In genomic region chr10:260819-261429, GRCh38 we compare ENCODE assay signal across 25 cellular contexts.
A peak's percentile ranks its signal among the peaks of the same experiment; 100 is the strongest.
DNase-seq lines count a peak whose midpoint lies in the region; ATAC-seq and TF ChIP-seq lines count a peak whose summit lies in the region.
"Had no signal": no experiment of that assay in that cellular context is flagged by ENCODE, and none has a peak within 500 bp of the region (broad histone marks: within the 10 kb centered on the region; RNA-seq: fewer than 3 reads in every experiment).

No MANE protein-coding gene starts in this region.

- intact Hi-C loops in CD14-positive monocyte (cut with micrococcal nuclease), result no loop called here

- DNase-seq in CD14-positive monocyte (ENCODE audit: low spot score), result no peak
- peak; percentile 8 for DNase-seq in KBM-7
- peak; percentile 41 for DNase-seq in islet precursor cell
- no peak for DNase-seq in foreskin melanocyte
- no peak for DNase-seq in NCI-H1694 treated with DMSO at 0.1 percent for 48 hours (lab: John Stamatoyannopoulos, UW)
- DNase-seq in natural killer cell treated with Interleukin-12 subunit alpha and Interleukin-12 subunit beta and Interleukin-15 and Interleukin-18, amount 100 ng/mL, for 72 hours (ENCODE audit: low spot score), result no peak
- DNase-seq: activated CD4-positive, alpha-beta T cell treated with anti-CD3 and anti-CD28 coated beads, Interleukin-2, amount 50 U/mL, for 48 hours; activated CD8-positive, alpha-beta memory T cell treated with anti-CD3 and anti-CD28 coated beads, Interleukin-2, amount 50 U/mL, for 48 hours; colonic mucosa; DND-41; GM23248; left cardiac atrium; NCI-H1105 treated with DMSO at 0.1 percent for 48 hours; NCI-H2029; NCI-H226; right cardiac atrium; stimulated activated CD4-positive, alpha-beta T cell treated with anti-CD3 and anti-CD28 coated beads, Interleukin-2, amount 100 ng/mL, for 48 hours; upper lobe of left lung had no signal

- no peaks in the 10 kb centered on the region for H3F3A ChIP-seq in SU-DHL-6 (ENCODE audit: insufficient read depth)

- H3K9me3 Mint-ChIP-seq in CD14-positive monocyte, result peaks cover 0 to 8% (median 4%) of the 10 kb centered on the region in 7 donors
- H3K9me3 Mint-ChIP-seq in natural killer cell treated with Interleukin-12 subunit alpha and Interleukin-12 subunit beta and Interleukin-15 and Interleukin-18, amount 100 ng/mL, for 72 hours, result no peaks in the 10 kb centered on the region
- H3K9me3 Mint-ChIP-seq: activated naive CD4-positive, alpha-beta T cell treated with anti-CD3 and anti-CD28 coated beads, Interleukin-2, amount 50 U/mL, for 24 hours had no signal

- TF ChIP-seq CTCF in CD14-positive monocyte (IDR thresholded peaks at IDR 0.05) (no peak), SU-DHL-6 (IDR thresholded peaks at IDR 0.05; ENCODE audit: insufficient read depth, low read length, poor library complexity, severe bottlenecking) (no peak)

- no peak overlapping the region for H3K9ac ChIP-seq in SU-DHL-6 (ENCODE audit: low read length)
- H3K9ac ChIP-seq: GM23248 had no signal

- H3K27me3 Mint-ChIP-seq in CD14-positive monocyte (ENCODE audit: low read depth in 3 of 3), result peaks cover 0 to 2% (median 1%) of the 10 kb centered on the region in 3 donors
- peaks cover 0 to 2% of the 10 kb centered on the region in 2 donors for H3K27me3 Mint-ChIP-seq in natural killer cell treated with Interleukin-12 subunit alpha and Interleukin-12 subunit beta and Interleukin-15 and Interleukin-18, amount 100 ng/mL, for 72 hours
- H3K27me3 Mint-ChIP-seq: activated T-helper 17 cell treated with anti-CD3 and anti-CD28 coated beads, Interleukin-2, amount 50 U/mL, for 72 hours had no signal

- no peak overlapping the region for H3K4me3 ChIP-seq in SU-DHL-6 (ENCODE audit: insufficient read depth, low read length, poor library complexity, severe bottlenecking)
- H3K4me3 ChIP-seq: colonic mucosa, esophagus muscularis mucosa, GM23248, SK-N-MC, upper lobe of left lung had no signal

- no peaks in the 10 kb centered on the region for H3K27me3 ChIP-seq in SU-DHL-6 (ENCODE audit: low read length)
- H3K27me3 ChIP-seq: colonic mucosa, esophagus muscularis mucosa, upper lobe of left lung had no signal

- peak overlapping the region; percentile 59 to 72 for H3K4me3 Mint-ChIP-seq in CD14-positive monocyte
- no peak overlapping the region for H3K4me3 Mint-ChIP-seq in natural killer cell treated with Interleukin-12 subunit alpha and Interleukin-12 subunit beta and Interleukin-15 and Interleukin-18, amount 100 ng/mL, for 72 hours
- H3K4me3 Mint-ChIP-seq: activated naive CD4-positive, alpha-beta T cell treated with anti-CD3 and anti-CD28 coated beads, Interleukin-2, amount 50 U/mL, for 24 hours; activated T-helper 17 cell treated with anti-CD3 and anti-CD28 coated beads, Interleukin-2, amount 50 U/mL, for 72 hours had no signal

- H2AFZ ChIP-seq in SU-DHL-6 (ENCODE audit: low read depth, low read length, severe bottlenecking), result peak overlapping the region; percentile 88
- H2AFZ ChIP-seq: GM23248 had no signal

- no peaks in the 10 kb centered on the region for H3K79me2 ChIP-seq in SU-DHL-6 (ENCODE audit: insufficient read depth, low read length)

- peaks cover 26% of the 10 kb centered on the region for H3K4me1 Mint-ChIP-seq in CD14-positive monocyte
- peaks cover 5% of the 10 kb centered on the region in 2 donors for H3K4me1 Mint-ChIP-seq in natural killer cell treated with Interleukin-12 subunit alpha and Interleukin-12 subunit beta and Interleukin-15 and Interleukin-18, amount 100 ng/mL, for 72 hours (ENCODE audit: low read depth in 2 of 2)
- H3K4me1 Mint-ChIP-seq: activated naive CD4-positive, alpha-beta T cell treated with anti-CD3 and anti-CD28 coated beads, Interleukin-2, amount 50 U/mL, for 24 hours had no signal

- H3K4me2 ChIP-seq in SU-DHL-6 (ENCODE audit: low read depth, low read length, poor library complexity, severe bottlenecking), result peak overlapping the region; percentile 37

- no peak for ATAC-seq in HG03342 (IDR thresholded peaks at IDR 0.05; ENCODE audit: unreplicated experiment)
- ATAC-seq in natural killer cell treated with Interleukin-12 subunit alpha and Interleukin-12 subunit beta and Interleukin-15 and Interleukin-18, amount 100 ng/mL, for 72 hours, result no peak
- ATAC-seq: activated T-helper 17 cell treated with anti-CD3 and anti-CD28 coated beads, Interleukin-2, amount 50 U/mL, for 72 hours; left cardiac atrium; right cardiac atrium had no signal

- no peaks in the 10 kb centered on the region for H3K36me3 ChIP-seq in SU-DHL-6 (ENCODE audit: low read length)
- H3K36me3 ChIP-seq: colonic mucosa, upper lobe of left lung had no signal

- H3K27ac Mint-ChIP-seq in CD14-positive monocyte, result peak overlapping the region in 3 of 7 donors; percentile 52 to 85 (median 54)
- no peak overlapping the region for H3K27ac Mint-ChIP-seq in natural killer cell treated with Interleukin-12 subunit alpha and Interleukin-12 subunit beta and Interleukin-15 and Interleukin-18, amount 100 ng/mL, for 72 hours
- H3K27ac Mint-ChIP-seq: activated naive CD4-positive, alpha-beta T cell treated with anti-CD3 and anti-CD28 coated beads, Interleukin-2, amount 50 U/mL, for 24 hours; activated T-helper 17 cell treated with anti-CD3 and anti-CD28 coated beads, Interleukin-2, amount 50 U/mL, for 72 hours had no signal

- in situ Hi-C loops in KBM-7 (cut with MboI; ENCODE audit: low pct_unique_long_range_greater_than_20kb, low sequenced_read_pairs), result no loop called here

- H3K9me2 ChIP-seq in SU-DHL-6 (replicated peaks; ENCODE audit: insufficient read depth, low read length), result no peaks in the 10 kb centered on the region

- no peak overlapping the region for H3K27ac ChIP-seq in SU-DHL-6 (ENCODE audit: low read depth, low read length)
- H3K27ac ChIP-seq: C4-2B, colonic mucosa, esophagus muscularis mucosa, GM23248, SK-N-MC, upper lobe of left lung had no signal

- H3K36me3 Mint-ChIP-seq in CD14-positive monocyte, result peaks cover 0 to 3% of the 10 kb centered on the region in 2 donors
- H3K36me3 Mint-ChIP-seq in natural killer cell treated with Interleukin-12 subunit alpha and Interleukin-12 subunit beta and Interleukin-15 and Interleukin-18, amount 100 ng/mL, for 72 hours, result no peaks in the 10 kb centered on the region

- H4K20me1 ChIP-seq in SU-DHL-6 (ENCODE audit: low read depth, low read length), result no peaks in the 10 kb centered on the region

- H3K9me3 ChIP-seq in SU-DHL-6 (ENCODE audit: insufficient read depth, low read length), result no peaks in the 10 kb centered on the region
- H3K9me3 ChIP-seq: colonic mucosa, esophagus muscularis mucosa, upper lobe of left lung had no signal

Comparison
In these comparisons a context has a peak if more than half of its experiments do, and no peak if none do; other contexts are left out.
1. DNase-seq: peak in KBM-7 (single experiment) and islet precursor cell (single experiment); none in CD14-positive monocyte (single experiment), foreskin melanocyte (single experiment), NCI-H1694 treated with DMSO at 0.1 percent for 48 hours (single experiment) and natural killer cell treated with Interleukin-12 subunit alpha and Interleukin-12 subunit beta and Interleukin-15 and Interleukin-18, amount 100 ng/mL, for 72 hours (single experiment).